ENCODE assay signal across 26 cellular contexts in genomic region chr15:95556225-95556624, GRCh38.
A peak's percentile ranks its signal among the peaks of the same experiment; 100 is the strongest.
DNase-seq lines count a peak whose midpoint lies in the region; ATAC-seq and TF ChIP-seq lines count a peak whose summit lies in the region.
"Had no signal": no experiment of that assay in that cellular context is flagged by ENCODE, and none has a peak within 500 bp of the region (broad histone marks: within the 10 kb centered on the region; RNA-seq: fewer than 3 reads in every experiment).

No MANE protein-coding gene starts in this region.

- in situ Hi-C loops in brain microvascular endothelial cell (cut with HindIII; ENCODE audit: low pct_ligation_motif_present, low sequenced_read_pairs), result no loop called here

- DNase-seq in HCT116 (ENCODE audit: low read depth, low spot score) (no peak), brain microvascular endothelial cell (no peak), fibroblast of villous mesenchyme (ENCODE audit: low read depth) (peak; percentile 34), osteoblast (ENCODE audit: insufficient read length, low spot score, missing footprints) (no peak), body of pancreas (no peak), NCI-H446 treated with DMSO at 0.1 percent for 48 hours (lab: John Stamatoyannopoulos, UW) (no peak)
- no peak for DNase-seq in stimulated activated naive CD4-positive, alpha-beta T cell (lab: John Stamatoyannopoulos, UW)
- DNase-seq: activated CD4-positive, alpha-beta T cell treated with anti-CD3 and anti-CD28 coated beads for 36 hours; activated gamma-delta T cell; activated naive CD8-positive, alpha-beta T cell treated with anti-CD3 and anti-CD28 coated beads, Interleukin-2, amount 10 ng/mL, durations not matched to agents 7 days and 5 days; activated T-cell treated with anti-CD3 and anti-CD28 coated beads for 4 hours; CD8-positive, alpha-beta T cell; cortex of kidney; DMS 273 treated with DMSO at 0.1 percent for 48 hours; lower lobe of right lung; NCI-H1092; NCI-H187; NCI-H2171 treated with DMSO at 0.1 percent for 48 hours; PC-9; Right ventricle myocardium superior; stimulated activated CD4-positive, alpha-beta T cell treated with anti-CD3 and anti-CD28 coated beads, Interleukin-15, amount 100 ng/mL, for 24 hours; stimulated activated naive B cell treated with anti-CD40 and anti-IgM and Interleukin-4, amounts not matched to agents 10 μg/mL and 1 μg/mL and 100 μg/mL, for 72 hours had no signal

- POLR2A ChIA-PET in HCT116 (lab: Charles Lee), result interaction anchor here (1.4 kb wide), 1 partner anchor 19 kb away, joined by 3 read pairs; no protein-coding TSS in a partner anchor

- H4K20me1 ChIP-seq in HCT116 (ENCODE audit: insufficient read depth), result no peaks in the 10 kb centered on the region
- H4K20me1 ChIP-seq in osteoblast (ENCODE audit: insufficient read depth, low read length), result no peaks in the 10 kb centered on the region

- RAD21 ChIA-PET in HCT116 (lab: Charles Lee; ENCODE audit: low non-redundant PET in 1 of 2, low total read pairs in 2 of 2, uncharacterized antibody in 2 of 2, unreplicated experiment in 2 of 2), result no interaction called here

- H3K9ac ChIP-seq in HCT116 (ENCODE audit: low read length), result no peak overlapping the region

- TF ChIP-seq CTCF in HCT116 (IDR thresholded peaks at IDR 0.05 in 2 of 3, conservative IDR thresholded peaks at IDR 0.05 in 1 of 3; ENCODE audit: borderline replicate concordance in 1 of 3, insufficient read depth in 1 of 3, low read depth in 2 of 3, low read length in 2 of 3) (no peak), brain microvascular endothelial cell (IDR thresholded peaks at IDR 0.05; ENCODE audit: low read depth, low read length, missing control alignments) (no peak), fibroblast of villous mesenchyme (IDR thresholded peaks at IDR 0.05; ENCODE audit: insufficient read depth, low read depth, low read length) (no peak), osteoblast (IDR thresholded peaks at IDR 0.05; ENCODE audit: extremely low read depth, low read depth, low read length) (no peak), body of pancreas (IDR thresholded peaks at IDR 0.05) (no peak)

- H2AFZ ChIP-seq in HCT116 (ENCODE audit: low read depth, low read length, poor library complexity, severe bottlenecking) (peak overlapping the region; percentile 32), osteoblast (ENCODE audit: low read length) (no peak overlapping the region)
- H2AFZ ChIP-seq: PC-9 had no signal

- H3K36me3 ChIP-seq in HCT116 (ENCODE audit: control insufficient read depth in 1 of 2, insufficient read depth in 2 of 2, low read length in 2 of 2) (no peaks in the 10 kb centered on the region), brain microvascular endothelial cell (replicated peaks) (no peaks in the 10 kb centered on the region), osteoblast (ENCODE audit: insufficient read depth, low read length) (no peaks in the 10 kb centered on the region), body of pancreas (replicated peaks in 1 of 2; ENCODE audit: insufficient read depth in 1 of 2, low read depth in 2 of 2) (no peaks in the 10 kb centered on the region)
- H3K36me3 ChIP-seq: lower lobe of right lung, prostate gland, suprapubic skin had no signal

- no peak for TF ChIP-seq RAD21 in HCT116 (IDR thresholded peaks at IDR 0.05; ENCODE audit: low read depth)

- intact Hi-C loops in HCT116 (cut with micrococcal nuclease) (loop anchor here (5.0 to 10.0 kb wide), 3 partner anchors 299 to 771 kb away; no protein-coding TSS in a partner anchor), body of pancreas (cut with DNase I) (no loop called here)

- CTCF ChIA-PET in HCT116 (lab: Charles Lee), result no interaction called here

- no peaks in the 10 kb centered on the region for H3K27me3 ChIP-seq in HCT116 (ENCODE audit: insufficient read depth, low read length)
- H3K27me3 ChIP-seq in brain microvascular endothelial cell (replicated peaks), result no peaks in the 10 kb centered on the region
- H3K27me3 ChIP-seq in osteoblast (ENCODE audit: insufficient read depth, low read length), result no peaks in the 10 kb centered on the region
- H3K27me3 ChIP-seq in body of pancreas, result no peaks in the 10 kb centered on the region
- H3K27me3 ChIP-seq: suprapubic skin had no signal

- no TSS peak for BruUV-seq in HCT116 (replicated peaks; lab: Mats Ljungman, UMichigan)

- H3K9me2 ChIP-seq in HCT116 (ENCODE audit: insufficient read depth), result peaks cover 3% of the 10 kb centered on the region; the same call in 1 of the 2 replicates

- WGBS in body of pancreas, 2 donors, result 63 to 73% methylated on average over 2 of the region's 2 CpGs

- ATAC-seq in HCT116 (no peak), GM18909 (IDR thresholded peaks at IDR 0.05; ENCODE audit: poor library complexity, unreplicated experiment) (no peak), body of pancreas (no peak)
- ATAC-seq: activated CD4-positive, alpha-beta T cell treated with anti-CD3 and anti-CD28 coated beads for 36 hours; CD8-positive, alpha-beta T cell; GM23338; lower lobe of right lung; stimulated activated naive B cell treated with anti-CD40 and anti-IgM and Interleukin-4, amounts not matched to agents 10 μg/mL and 1 μg/mL and 100 μg/mL, for 72 hours had no signal

- no peak overlapping the region for H3K4me3 ChIP-seq in HCT116 (replicated peaks in 1 of 2; ENCODE audit: low read depth in 1 of 2, low read length in 2 of 2)
- H3K4me3 ChIP-seq in brain microvascular endothelial cell (ENCODE audit: low read depth, low read length), result no peak overlapping the region
- H3K4me3 ChIP-seq in fibroblast of villous mesenchyme (ENCODE audit: low read depth, low read length), result no peak overlapping the region
- no peak overlapping the region for H3K4me3 ChIP-seq in osteoblast (ENCODE audit: insufficient read depth, low read length)
- no peak overlapping the region for H3K4me3 ChIP-seq in body of pancreas
- H3K4me3 ChIP-seq: GM23338, lower lobe of right lung, PC-9, prostate gland, suprapubic skin had no signal

- no peaks in the 10 kb centered on the region for H3K9me3 ChIP-seq in HCT116 (ENCODE audit: control insufficient read depth in 1 of 2, insufficient read depth in 1 of 2, low read depth in 1 of 2, low read length in 2 of 2)
- H3K9me3 ChIP-seq in osteoblast (ENCODE audit: low read depth, low read length), result no peaks in the 10 kb centered on the region
- no peaks in the 10 kb centered on the region for H3K9me3 ChIP-seq in body of pancreas
- H3K9me3 ChIP-seq: lower lobe of right lung, prostate gland, suprapubic skin had no signal

- H3K79me2 ChIP-seq in HCT116 (ENCODE audit: insufficient read depth, low read length) (no peaks in the 10 kb centered on the region), osteoblast (ENCODE audit: insufficient read depth, low read length) (no peaks in the 10 kb centered on the region)

- H3K27ac ChIP-seq in HCT116 (ENCODE audit: low read depth, low read length) (no peak overlapping the region), brain microvascular endothelial cell (peak overlapping the region; percentile 99), osteoblast (ENCODE audit: low read depth, low read length) (no peak overlapping the region), body of pancreas (no peak overlapping the region)
- H3K27ac ChIP-seq: lower lobe of right lung, PC-9, suprapubic skin had no signal

- H3K4me1 ChIP-seq in HCT116 (ENCODE audit: control insufficient read depth in 1 of 2, insufficient read depth in 2 of 2, low read length in 2 of 2) (peaks cover 29 to 41% of the 10 kb centered on the region in 2 experiments), osteoblast (ENCODE audit: insufficient read depth, low read length) (peaks cover 24% of the 10 kb centered on the region), body of pancreas (no peaks in the 10 kb centered on the region)
- H3K4me1 ChIP-seq: lower lobe of right lung, suprapubic skin had no signal

- peak overlapping the region; percentile 77; the same call in 1 of the 2 replicates for H3K4me2 ChIP-seq in HCT116 (ENCODE audit: low read length)
- H3K4me2 ChIP-seq in osteoblast (ENCODE audit: insufficient read depth, low read length), result peak overlapping the region; percentile 72
- H3K4me2 ChIP-seq: GM23338, PC-9 had no signal

- TF ChIP-seq POLR2A in HCT116 (IDR thresholded peaks at IDR 0.05; ENCODE audit: borderline replicate concordance, extremely low read depth, insufficient read depth, insufficient read length) (no peak), body of pancreas (IDR thresholded peaks at IDR 0.05) (no peak)

TF ChIP-seq in HCT116, 20 proteins besides CTCF, POLR2A, EP300 and RAD21 (continues in another document):
- TF ChIP-seq SRF (IDR thresholded peaks at IDR 0.05; ENCODE audit: low read depth) (no peak), ZNF274 (IDR thresholded peaks at IDR 0.05; ENCODE audit: low read depth, low read length) (no peak), REST (IDR thresholded peaks at IDR 0.05; ENCODE audit: low read depth) (no peak), TCF7L2 (IDR thresholded peaks at IDR 0.05; ENCODE audit: borderline replicate concordance, extremely low read depth, insufficient read depth, insufficient read length) (no peak), ATF3 (IDR thresholded peaks at IDR 0.05) (no peak), CEBPB (IDR thresholded peaks at IDR 0.05; ENCODE audit: low read depth) (0 out of 2 replicates have a peak, but pooled peaks have one; percentile 7)
